18 cellular contexts compared by ENCODE assay signal in the genomic region with DNA sequence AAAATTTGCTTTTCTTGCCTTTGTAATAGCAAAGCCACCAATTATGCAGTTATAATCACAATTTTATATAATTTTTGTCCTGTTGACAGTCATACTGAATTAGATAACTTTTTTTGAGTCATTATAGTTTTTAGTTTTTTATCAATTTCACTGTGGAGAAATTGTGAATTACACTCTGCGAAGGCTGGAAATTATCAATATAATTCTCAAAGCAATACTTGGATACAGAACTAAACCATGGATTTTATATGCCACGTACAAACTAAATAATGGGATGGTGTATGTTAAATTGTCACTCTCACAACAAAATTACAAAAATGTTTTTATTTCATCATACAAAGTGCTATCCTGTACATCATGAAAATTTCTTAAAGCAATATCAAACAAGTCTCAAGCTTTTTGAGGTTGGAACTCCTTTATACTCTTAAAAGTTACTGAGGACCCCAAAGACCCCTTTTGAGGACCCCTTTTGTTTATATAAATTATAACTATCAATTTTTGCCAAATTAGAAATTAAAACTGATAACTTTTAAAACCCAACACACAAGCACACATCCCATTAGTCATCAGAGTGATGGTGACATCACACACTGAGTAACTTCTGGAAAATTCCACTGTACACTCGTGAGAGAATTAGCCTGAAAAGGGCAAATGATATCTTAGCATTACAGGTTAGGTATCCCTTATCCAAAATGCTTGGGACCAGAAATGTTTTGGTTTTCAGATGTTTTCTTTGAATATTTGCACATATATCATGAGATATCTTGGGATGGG. TPM values are rescaled to one million over a fixed set of nuclear protein-coding genes. Genes with fewer than 3 reads are reported as not detected.
DNase-seq lines count a peak whose midpoint lies in the region; ATAC-seq, FAIRE-seq and TF ChIP-seq lines count a peak whose summit lies in the region.
"Had no signal": no experiment of that assay in that cellular context is flagged by ENCODE, and none has a peak within 500 bp of the region (broad histone marks: within the 10 kb centered on the region; RNA-seq: fewer than 3 reads in every experiment).

No MANE protein-coding gene starts in this region.

- no peak for DNase-seq in activated CD4-positive, alpha-beta T cell treated with anti-CD3 and anti-CD28 coated beads for 36 hours
- DNase-seq in activated CD4-positive, alpha-beta T cell treated with anti-CD3 and anti-CD28 coated beads, Interleukin-2, amount 50 U/mL, for 48 hours: no peak
- DNase-seq in M059J (ENCODE audit: low read depth): peak; percentile 69
- DNase-seq in endothelial cell of umbilical vein (ENCODE audit: low read depth, low spot score): peak; percentile 53
- DNase-seq in osteoblast (ENCODE audit: insufficient read length, low spot score, missing footprints): peak; percentile 81
- no peak for DNase-seq in esophagus squamous epithelium (lab: John Stamatoyannopoulos, UW)
- no peak for DNase-seq in HuH-7.5 (ENCODE audit: low spot score)
- no peak for DNase-seq in NCI-H526 treated with DMSO at 0.1 percent for 48 hours (lab: John Stamatoyannopoulos, UW)
- DNase-seq: activated B cell treated with CpG ODN at 0.5 μM for 24 hours, DMS79 treated with DMSO at 0.1 percent for 48 hours, midbrain, NCI-H1092, NCI-H69, posterior cingulate gyrus had no signal

- intact Hi-C loops in activated CD4-positive, alpha-beta T cell treated with anti-CD3 and anti-CD28 coated beads for 36 hours (cut with DNase I, micrococcal nuclease): no loop called here
- intact Hi-C loops in endothelial cell of umbilical vein (cut with micrococcal nuclease): no loop called here
- intact Hi-C loops in esophagus squamous epithelium (cut with DNase I): no loop called here

- TF ChIP-seq POLR2A in endothelial cell of umbilical vein (IDR thresholded peaks at IDR 0.05; ENCODE audit: low read depth, low read length) (no peak), esophagus squamous epithelium (IDR thresholded peaks at IDR 0.05) (no peak)

- H3K4me2 ChIP-seq in endothelial cell of umbilical vein (ENCODE audit: insufficient read depth, low read length) (no peak overlapping the region), osteoblast (ENCODE audit: insufficient read depth, low read length) (no peak overlapping the region)
- H3K4me2 ChIP-seq: hepatocyte had no signal

- H3K36me3 ChIP-seq in endothelial cell of umbilical vein (ENCODE audit: control insufficient read depth in 2 of 2, extremely low read depth in 1 of 2, insufficient read depth in 2 of 2, low read length in 2 of 2) (no peaks in the 10 kb centered on the region), osteoblast (ENCODE audit: insufficient read depth, low read length) (no peaks in the 10 kb centered on the region), esophagus squamous epithelium (no peaks in the 10 kb centered on the region)
- H3K36me3 ChIP-seq: thoracic aorta had no signal

- H3K27me3 ChIP-seq in endothelial cell of umbilical vein (ENCODE audit: control insufficient read depth in 2 of 2, insufficient read depth in 2 of 2, low read length in 2 of 2) (no peaks in the 10 kb centered on the region), osteoblast (ENCODE audit: insufficient read depth, low read length) (no peaks in the 10 kb centered on the region), esophagus squamous epithelium (no peaks in the 10 kb centered on the region)
- H3K27me3 ChIP-seq: hepatocyte had no signal

- BruUV-seq in endothelial cell of umbilical vein (replicated peaks; lab: Mats Ljungman, UMichigan): no TSS peak

- TF ChIP-seq CTCF in endothelial cell of umbilical vein (IDR thresholded peaks at IDR 0.05; ENCODE audit: extremely low read depth in 1 of 2, insufficient read depth in 1 of 2, low read depth in 1 of 2, low read length in 2 of 2) (no peak), osteoblast (IDR thresholded peaks at IDR 0.05; ENCODE audit: extremely low read depth, low read depth, low read length) (peak; percentile 11), esophagus squamous epithelium (IDR thresholded peaks at IDR 0.05) (peak in 3 of 6 experiments; percentile 6 to 37 (median 34))

- H2AFZ ChIP-seq in endothelial cell of umbilical vein (ENCODE audit: low read depth, low read length) (no peak overlapping the region), osteoblast (ENCODE audit: low read length) (no peak overlapping the region)
- H2AFZ ChIP-seq: hepatocyte had no signal

- H3K9me3 ChIP-seq in endothelial cell of umbilical vein (replicated peaks; ENCODE audit: control insufficient read depth, insufficient read depth, low read length) (no peaks in the 10 kb centered on the region), osteoblast (ENCODE audit: low read depth, low read length) (no peaks in the 10 kb centered on the region), esophagus squamous epithelium (no peaks in the 10 kb centered on the region)
- H3K9me3 ChIP-seq: thoracic aorta had no signal

- H3K4me3 Mint-ChIP-seq in activated CD4-positive, alpha-beta T cell treated with anti-CD3 and anti-CD28 coated beads for 36 hours: no peak overlapping the region
- H3K4me3 Mint-ChIP-seq: activated B cell treated with CpG ODN at 0.5 μM for 24 hours had no signal

- WGBS in esophagus squamous epithelium, 2 donors: 52 to 64% methylated on average over 3 of the region's 3 CpGs

- POLR2A ChIA-PET in activated CD4-positive, alpha-beta T cell treated with anti-CD3 and anti-CD28 coated beads for 36 hours (lab: Charles Lee): no interaction called here
- POLR2A ChIA-PET in endothelial cell of umbilical vein (lab: Charles Lee): interaction anchor here (0.6 kb wide), 1 partner anchor 23 kb away, joined by 9 read pairs; no protein-coding TSS in a partner anchor

- H3K27me3 Mint-ChIP-seq in activated CD4-positive, alpha-beta T cell treated with anti-CD3 and anti-CD28 coated beads for 36 hours: no peaks in the 10 kb centered on the region

- no peak overlapping the region for H3K27ac ChIP-seq in endothelial cell of umbilical vein (ENCODE audit: insufficient read depth, low read depth, low read length)
- H3K27ac ChIP-seq in osteoblast (ENCODE audit: low read depth, low read length): peak overlapping the region; percentile 20
- H3K27ac ChIP-seq in esophagus squamous epithelium: peak overlapping the region in 2 of 4 donors; percentile 73 to 81
- H3K27ac ChIP-seq: hepatocyte, thoracic aorta had no signal

- H3K4me1 ChIP-seq in endothelial cell of umbilical vein (ENCODE audit: control insufficient read depth, extremely low read depth, insufficient read depth, low read length) (no peaks in the 10 kb centered on the region), osteoblast (ENCODE audit: insufficient read depth, low read length) (peaks cover 8% of the 10 kb centered on the region), esophagus squamous epithelium (peaks cover 3 to 63% (median 13%) of the 10 kb centered on the region in 3 donors)

- no peaks in the 10 kb centered on the region for H3K36me3 Mint-ChIP-seq in activated CD4-positive, alpha-beta T cell treated with anti-CD3 and anti-CD28 coated beads for 36 hours (ENCODE audit: low read depth)

- CTCF ChIA-PET in activated CD4-positive, alpha-beta T cell treated with anti-CD3 and anti-CD28 coated beads for 36 hours (lab: Charles Lee): interaction anchor here (0.8 to 3.3 kb wide), 5 partner anchors 13 to 125 kb away, joined by 3 to 23 read pairs (median 6); no protein-coding TSS in a partner anchor
- CTCF ChIA-PET in endothelial cell of umbilical vein (lab: Charles Lee): interaction anchor here (0.8 to 1.6 kb wide), 5 partner anchors 11 to 63 kb away, joined by 3 to 4 read pairs (median 3); no protein-coding TSS in a partner anchor

- no peak overlapping the region for H3K27ac Mint-ChIP-seq in activated CD4-positive, alpha-beta T cell treated with anti-CD3 and anti-CD28 coated beads for 36 hours
- H3K27ac Mint-ChIP-seq: activated B cell treated with CpG ODN at 0.5 μM for 24 hours had no signal

- no peaks in the 10 kb centered on the region for H3K79me2 ChIP-seq in endothelial cell of umbilical vein (ENCODE audit: control insufficient read depth, insufficient read depth, low read length)
- no peaks in the 10 kb centered on the region for H3K79me2 ChIP-seq in osteoblast (ENCODE audit: insufficient read depth, low read length)
- H3K79me2 ChIP-seq: hepatocyte had no signal

- no peaks in the 10 kb centered on the region for H4K20me1 ChIP-seq in endothelial cell of umbilical vein (replicated peaks; ENCODE audit: control insufficient read depth, extremely low read depth, insufficient read depth, low read length)
- no peaks in the 10 kb centered on the region for H4K20me1 ChIP-seq in osteoblast (ENCODE audit: insufficient read depth, low read length)

- H3K9me1 ChIP-seq in endothelial cell of umbilical vein (replicated peaks; ENCODE audit: control insufficient read depth, extremely low read depth, insufficient read depth, low read length): no peaks in the 10 kb centered on the region

- FAIRE-seq in endothelial cell of umbilical vein (lab: Jason Lieb, UNC): peak; percentile 85
- FAIRE-seq: A204.1 had no signal

- no peak overlapping the region for H3K4me3 ChIP-seq in endothelial cell of umbilical vein (replicated peaks in 1 of 3; ENCODE audit: insufficient read depth in 1 of 3, low read depth in 1 of 3, low read length in 3 of 3)
- H3K4me3 ChIP-seq in osteoblast (ENCODE audit: insufficient read depth, low read length): no peak overlapping the region
- no peak overlapping the region for H3K4me3 ChIP-seq in esophagus squamous epithelium
- H3K4me3 ChIP-seq: hepatocyte, thoracic aorta had no signal

- peak; percentile 68 for ATAC-seq in activated CD4-positive, alpha-beta T cell treated with anti-CD3 and anti-CD28 coated beads for 36 hours

- H3K9ac ChIP-seq in endothelial cell of umbilical vein (replicated peaks; ENCODE audit: extremely low read depth, insufficient read depth, low read length): no peak overlapping the region

- dilution Hi-C loops in endothelial cell of umbilical vein (cut with MboI; ENCODE audit: extremely low pct_ligation_motif_present, low sequenced_read_pairs): no loop called here

- H3K4me1 Mint-ChIP-seq in activated CD4-positive, alpha-beta T cell treated with anti-CD3 and anti-CD28 coated beads for 36 hours: peaks cover 7% of the 10 kb centered on the region
- H3K4me1 Mint-ChIP-seq: activated B cell treated with CpG ODN at 0.5 μM for 24 hours had no signal

- H3K9me3 Mint-ChIP-seq in activated CD4-positive, alpha-beta T cell treated with anti-CD3 and anti-CD28 coated beads for 36 hours (ENCODE audit: low read depth): no peaks in the 10 kb centered on the region
- H3K9me3 Mint-ChIP-seq: activated B cell treated with CpG ODN at 0.5 μM for 24 hours had no signal

RNA-seq across cellular contexts. Expression of a gene that starts 19.8 kb away (rescaled TPM):
- total RNA-seq in activated CD4-positive, alpha-beta T cell treated with anti-CD3 and anti-CD28 coated beads for 36 hours: not detected
- not detected in 2 replicates for total RNA-seq in M059J (2014; rRNA removed; shearing (Covaris generic))
- total RNA-seq in endothelial cell of umbilical vein: not detected in 2 replicates
- polyA plus RNA-seq in endothelial cell of umbilical vein: not detected in 2 replicates
- not detected in 2 replicates for polyA plus RNA-seq in endothelial cell of umbilical vein (2011; cell fraction: cytosol; rRNA removed)
- polyA plus RNA-seq in endothelial cell of umbilical vein (2011; cell fraction: nucleus; rRNA removed): not detected in 2 replicates
- polyA plus RNA-seq in endothelial cell of umbilical vein (2012): not detected in 2 replicates
- polyA minus RNA-seq in endothelial cell of umbilical vein: not detected in 2 replicates
- not detected for polyA minus RNA-seq in endothelial cell of umbilical vein (2011; cell fraction: cytosol; rRNA and poly(A)+ RNA removed)
- not detected in 2 replicates for polyA minus RNA-seq in endothelial cell of umbilical vein (2011; cell fraction: nucleus; rRNA and poly(A)+ RNA removed)
- not detected in 2 replicates for total RNA-seq in osteoblast
- total RNA-seq in esophagus squamous epithelium: not detected
- total RNA-seq: activated B cell treated with CpG ODN at 0.5 μM for 24 hours, SK-MEL-5 had no signal

RNA-seq across cellular contexts. Expression of a gene that starts 27.0 kb away (rescaled TPM):
- total RNA-seq in activated CD4-positive, alpha-beta T cell treated with anti-CD3 and anti-CD28 coated beads for 36 hours: under 1 TPM; 0.53 to 0.91 TPM
- 0.34 and 0.49 TPM in 2 replicates for total RNA-seq in M059J (2014; rRNA removed; shearing (Covaris generic))
- total RNA-seq in endothelial cell of umbilical vein: 0.12 TPM in 1 of 2 replicates, not detected in the other
- polyA plus RNA-seq in endothelial cell of umbilical vein: 0.01 and 0.22 TPM in 2 replicates
- polyA plus RNA-seq in endothelial cell of umbilical vein (2011; cell fraction: cytosol; rRNA removed): 0.10 and 0.12 TPM in 2 replicates
- 0.75 TPM in 1 of 2 replicates, not detected in the other for polyA plus RNA-seq in endothelial cell of umbilical vein (2011; cell fraction: nucleus; rRNA removed)
- polyA plus RNA-seq in endothelial cell of umbilical vein (2012): 0.33 and 0.91 TPM in 2 replicates
- polyA minus RNA-seq in endothelial cell of umbilical vein: not detected in 2 replicates
- 0.20 TPM for polyA minus RNA-seq in endothelial cell of umbilical vein (2011; cell fraction: cytosol; rRNA and poly(A)+ RNA removed)
- polyA minus RNA-seq in endothelial cell of umbilical vein (2011; cell fraction: nucleus; rRNA and poly(A)+ RNA removed): not detected in 2 replicates
- 0.88 and 1.4 TPM in 2 replicates for total RNA-seq in osteoblast
- 1 to 10 TPM in 1 of 4 donors, under 1 TPM in 3; 0.13 to 2.9 (median 0.23) TPM for total RNA-seq in esophagus squamous epithelium
- total RNA-seq: activated B cell treated with CpG ODN at 0.5 μM for 24 hours, SK-MEL-5 had no signal

RNA-seq across cellular contexts. Expression of a gene that starts 31.0 kb away (rescaled TPM):
- not detected for total RNA-seq in activated CD4-positive, alpha-beta T cell treated with anti-CD3 and anti-CD28 coated beads for 36 hours
- 0.25 and 0.27 TPM in 2 replicates for total RNA-seq in M059J (2014; rRNA removed; shearing (Covaris generic))
- total RNA-seq in endothelial cell of umbilical vein: 0.67 and 0.95 TPM in 2 replicates
- polyA plus RNA-seq in endothelial cell of umbilical vein: 2.3 and 2.7 TPM in 2 replicates
- polyA plus RNA-seq in endothelial cell of umbilical vein (2011; cell fraction: cytosol; rRNA removed): 0.76 and 1.8 TPM in 2 replicates
- polyA plus RNA-seq in endothelial cell of umbilical vein (2011; cell fraction: nucleus; rRNA removed): 1.3 and 2.9 TPM in 2 replicates
- 0.23 and 0.31 TPM in 2 replicates for polyA plus RNA-seq in endothelial cell of umbilical vein (2012)
- 0.68 and 0.92 TPM in 2 replicates for polyA minus RNA-seq in endothelial cell of umbilical vein
- not detected for polyA minus RNA-seq in endothelial cell of umbilical vein (2011; cell fraction: cytosol; rRNA and poly(A)+ RNA removed)
- polyA minus RNA-seq in endothelial cell of umbilical vein (2011; cell fraction: nucleus; rRNA and poly(A)+ RNA removed): 0.48 TPM in 1 of 2 replicates, not detected in the other
- not detected in 2 replicates for total RNA-seq in osteoblast
- total RNA-seq in esophagus squamous epithelium: 10 to 100 TPM in 3 of 4 donors, 1 to 10 TPM in 1; 4.7 to 42.2 (median 18.6) TPM
- total RNA-seq: activated B cell treated with CpG ODN at 0.5 μM for 24 hours, SK-MEL-5 had no signal

RNA-seq across cellular contexts. Expression of a gene that starts 42.0 kb away (rescaled TPM):
- total RNA-seq in activated CD4-positive, alpha-beta T cell treated with anti-CD3 and anti-CD28 coated beads for 36 hours: not detected
- total RNA-seq in M059J (2014; rRNA removed; shearing (Covaris generic)): not detected in 2 replicates
- total RNA-seq in endothelial cell of umbilical vein (not detected in 2 replicates), osteoblast (not detected in 2 replicates), esophagus squamous epithelium (not detected)
- polyA plus RNA-seq in endothelial cell of umbilical vein: 0.04 TPM in 1 of 2 replicates, not detected in the other
- polyA plus RNA-seq in endothelial cell of umbilical vein (2011; cell fraction: cytosol; rRNA removed): not detected in 2 replicates
- polyA plus RNA-seq in endothelial cell of umbilical vein (2011; cell fraction: nucleus; rRNA removed): 0.07 and 0.20 TPM in 2 replicates
- polyA plus RNA-seq in endothelial cell of umbilical vein (2012): not detected in 2 replicates
- polyA minus RNA-seq in endothelial cell of umbilical vein: not detected in 2 replicates
- not detected for polyA minus RNA-seq in endothelial cell of umbilical vein (2011; cell fraction: cytosol; rRNA and poly(A)+ RNA removed)
- polyA minus RNA-seq in endothelial cell of umbilical vein (2011; cell fraction: nucleus; rRNA and poly(A)+ RNA removed): not detected in 2 replicates
- total RNA-seq: activated B cell treated with CpG ODN at 0.5 μM for 24 hours, hepatocyte, thoracic aorta had no signal

Comparison
In these comparisons a context has a peak if more than half of its experiments do, and no peak if none do; other contexts are left out.
1. DNase-seq: peak in M059J (single experiment), endothelial cell of umbilical vein (single experiment) and osteoblast (single experiment); none in activated CD4-positive, alpha-beta T cell treated with anti-CD3 and anti-CD28 coated beads for 36 hours (single experiment), activated CD4-positive, alpha-beta T cell treated with anti-CD3 and anti-CD28 coated beads, Interleukin-2, amount 50 U/mL, for 48 hours (0 of 2), esophagus squamous epithelium (single experiment), HuH-7.5 (single experiment) and NCI-H526 treated with DMSO at 0.1 percent for 48 hours (single experiment).